In the genomic region with DNA sequence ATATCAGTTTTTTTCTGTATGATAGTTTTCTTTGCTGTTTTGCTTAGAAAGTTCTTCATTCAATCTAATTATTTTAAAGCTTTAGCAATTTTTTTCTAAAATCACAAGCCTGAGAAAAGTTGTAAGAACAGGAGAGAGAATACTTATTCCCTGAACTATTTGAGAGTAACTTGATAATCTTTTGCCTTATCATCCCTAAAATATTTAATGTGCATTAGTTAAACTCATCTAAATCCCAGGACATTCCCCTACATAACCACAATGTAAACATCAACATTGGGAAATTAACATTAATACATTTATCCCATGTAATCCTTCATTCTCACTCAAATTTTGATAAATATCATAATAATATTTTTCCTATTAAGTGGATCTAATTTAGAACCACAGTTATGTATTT, we compare ENCODE assay signal across 1 cellular context.
TF ChIP-seq lines count a peak whose summit lies in the region.

No MANE protein-coding gene starts in this region.

TF ChIP-seq in IMR-90, 13 proteins besides CTCF, POLR2A, EP300 and RAD21 (continued from another document):
- TF ChIP-seq, protein P1, sequence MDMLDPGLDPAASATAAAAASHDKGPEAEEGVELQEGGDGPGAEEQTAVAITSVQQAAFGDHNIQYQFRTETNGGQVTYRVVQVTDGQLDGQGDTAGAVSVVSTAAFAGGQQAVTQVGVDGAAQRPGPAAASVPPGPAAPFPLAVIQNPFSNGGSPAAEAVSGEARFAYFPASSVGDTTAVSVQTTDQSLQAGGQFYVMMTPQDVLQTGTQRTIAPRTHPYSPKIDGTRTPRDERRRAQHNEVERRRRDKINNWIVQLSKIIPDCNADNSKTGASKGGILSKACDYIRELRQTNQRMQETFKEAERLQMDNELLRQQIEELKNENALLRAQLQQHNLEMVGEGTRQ (IDR thresholded peaks at IDR 0.05; ENCODE audit: low read depth, low read length), result no peak
- TF ChIP-seq RCOR1 (IDR thresholded peaks at IDR 0.05; ENCODE audit: insufficient replicate concordance, low read length) (no peak), NFE2L2 (IDR thresholded peaks at IDR 0.05; ENCODE audit: low read depth, low read length) (no peak), MAFK (IDR thresholded peaks at IDR 0.05; ENCODE audit: low read depth, low read length) (no peak), RFX5 (IDR thresholded peaks at IDR 0.05; ENCODE audit: low read depth, low read length) (no peak)
